Comparison of ENCODE assay signal across 14 cellular contexts in the genomic region with DNA sequence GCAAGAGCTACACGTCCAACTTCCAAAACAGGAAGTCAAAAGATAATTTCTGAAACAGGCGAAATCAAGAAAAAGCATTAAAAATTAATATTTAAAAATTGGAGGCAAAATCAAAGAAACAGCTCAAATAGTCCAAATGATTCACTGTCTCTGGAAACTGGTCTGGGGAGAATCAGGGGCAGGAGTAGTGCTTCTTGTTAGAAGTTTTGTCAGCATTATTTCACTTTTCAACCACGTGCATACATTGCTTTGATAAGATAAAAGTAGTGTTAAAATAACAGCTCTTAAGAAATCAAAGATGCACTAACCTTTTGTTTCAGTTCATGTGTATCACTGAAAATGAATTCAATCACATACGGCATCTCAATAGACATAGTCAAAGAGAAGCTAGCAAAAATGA.
"Had no signal": no experiment of that assay in that cellular context is flagged by ENCODE, and none has a peak within 500 bp of the region (broad histone marks: within the 10 kb centered on the region; RNA-seq: fewer than 3 reads in every experiment).

No MANE protein-coding gene starts in this region.

- H3K27ac Mint-ChIP-seq: activated CD8-positive, alpha-beta T cell treated with anti-CD3 and anti-CD28 coated beads for 36 hours had no signal

- ATAC-seq: naive thymus-derived CD4-positive, alpha-beta T cell had no signal

- H3K9me3 Mint-ChIP-seq: activated CD8-positive, alpha-beta T cell treated with anti-CD3 and anti-CD28 coated beads for 36 hours; activated T-helper 1 cell treated with anti-CD3 and anti-CD28 coated beads, Interleukin-12 subunit alpha, Interleukin-12 subunit beta, Interleukin-2, Interleukin-4 antibody, amounts not matched to agents 30 ng/mL and 10 ng/mL and 1 ng/mL, durations not matched to agents 14 hours and 24 hours and 36 hours; naive thymus-derived CD4-positive, alpha-beta T cell had no signal

- H3K4me3 ChIP-seq: lung, right atrium auricular region, skin epidermis, tibial artery, uterus had no signal

- H3K27ac ChIP-seq: right atrium auricular region, tibial artery, uterus had no signal

- H3K27me3 ChIP-seq: right atrium auricular region, tibial artery, uterus had no signal

- H3K4me1 ChIP-seq: tibial artery, uterus had no signal

- FAIRE-seq: bronchial epithelial cell, endothelial cell of umbilical vein had no signal

- DNase-seq: activated CD4-positive, CD25-positive, alpha-beta regulatory T cell treated with anti-CD3 and anti-CD28 coated beads, Interleukin-2, amount 50 U/mL, for 72 hours; activated naive CD4-positive, alpha-beta T cell treated with anti-CD3 and anti-CD28 coated beads, Interleukin-2, amount 50 U/mL, for 16 hours; amygdala; left cardiac atrium; naive thymus-derived CD4-positive, alpha-beta T cell; tibial artery; uterus had no signal

- H3K27me3 Mint-ChIP-seq: activated CD8-positive, alpha-beta T cell treated with anti-CD3 and anti-CD28 coated beads for 36 hours; naive thymus-derived CD4-positive, alpha-beta T cell had no signal

- H3K36me3 ChIP-seq: uterus had no signal

- H3K4me3 Mint-ChIP-seq: activated CD8-positive, alpha-beta T cell treated with anti-CD3 and anti-CD28 coated beads for 36 hours; activated T-helper 1 cell treated with anti-CD3 and anti-CD28 coated beads, Interleukin-12 subunit alpha, Interleukin-12 subunit beta, Interleukin-2, Interleukin-4 antibody, amounts not matched to agents 30 ng/mL and 10 ng/mL and 1 ng/mL, durations not matched to agents 14 hours and 24 hours and 36 hours had no signal

- H3K9me3 ChIP-seq: right atrium auricular region, tibial artery, uterus had no signal
